ENCODE assay signal across 23 cellular contexts in genomic region chr22:43814264-43814663, GRCh38. TPM values are rescaled to one million over a fixed set of nuclear protein-coding genes. Genes with fewer than 3 reads are reported as not detected.
DNase-seq lines count a peak whose midpoint lies in the region; ATAC-seq and TF ChIP-seq lines count a peak whose summit lies in the region.
"Had no signal": no experiment of that assay in that cellular context is flagged by ENCODE, and none has a peak within 500 bp of the region (broad histone marks: within the 10 kb centered on the region; RNA-seq: fewer than 3 reads in every experiment).

No MANE protein-coding gene starts in this region.

- intact Hi-C loops in activated CD4-positive, alpha-beta T cell treated with anti-CD3 and anti-CD28 coated beads for 36 hours (cut with DNase I, micrococcal nuclease) = loop anchor here in 1 of 2 experiments (5.0 to 10.0 kb wide), 2 partner anchors 627 to 811 kb away; partner anchors contain the start of gene TTLL12

- POLR2A ChIA-PET in activated CD4-positive, alpha-beta T cell treated with anti-CD3 and anti-CD28 coated beads for 36 hours (lab: Charles Lee) = no interaction called here

- H3K27ac Mint-ChIP-seq in activated CD4-positive, alpha-beta T cell treated with anti-CD3 and anti-CD28 coated beads for 36 hours = no peak overlapping the region
- H3K27ac Mint-ChIP-seq in T-helper 17 cell (no peak overlapping the region), immature natural killer cell (peak overlapping the region in 3 of 6 donors; percentile 4 to 39 (median 19)), progenitor cell of endocrine pancreas (no peak overlapping the region)
- H3K27ac Mint-ChIP-seq: activated CD4-positive, alpha-beta T cell treated with anti-CD3 and anti-CD28 coated beads, Interleukin-2, amount 10 ng/mL, durations not matched to agents 7 days and 5 days had no signal

- no peaks in the 10 kb centered on the region for H3K9me3 ChIP-seq in T-helper 17 cell (ENCODE audit: control insufficient read depth, low read length, poor library complexity, severe bottlenecking)
- H3K9me3 ChIP-seq: gastrocnemius medialis, left lung, prostate gland, sigmoid colon had no signal

- no peak for DNase-seq in activated CD4-positive, alpha-beta T cell treated with anti-CD3 and anti-CD28 coated beads for 36 hours
- no peak for DNase-seq in activated CD4-positive, alpha-beta T cell treated with anti-CD3 and anti-CD28 coated beads for 1 hour
- DNase-seq in T-helper 17 cell (no peak), immature natural killer cell (no peak), progenitor cell of endocrine pancreas (ENCODE audit: low spot score, unreplicated experiment) (no peak), DMS53 treated with DMSO at 0.1 percent for 48 hours (lab: John Stamatoyannopoulos, UW; ENCODE audit: unreplicated experiment) (no peak)
- DNase-seq: activated CD4-positive, alpha-beta T cell treated with anti-CD3 and anti-CD28 coated beads, Interleukin-2, amount 10 ng/mL, durations not matched to agents 7 days and 5 days; activated CD8-positive, alpha-beta memory T cell treated with anti-CD3 and anti-CD28 coated beads, Interleukin-2, amount 50 U/mL, for 4 hours; activated effector memory CD4-positive, alpha-beta T cell treated with anti-CD3 and anti-CD28 coated beads, Interleukin-2, amount 50 U/mL, for 16 hours; AML-193; amygdala; DMS79 treated with DMSO at 0.1 percent for 48 hours; gastrocnemius medialis; left lung; NCI-H1436 treated with DMSO at 0.1 percent for 48 hours; NCI-H510A; NK-92 treated with Interleukin-12 subunit alpha and Interleukin-12 subunit beta, amount 100 ng/mL, for 24 hours; SIG-M5; sigmoid colon; trophoblast cell had no signal

- peak overlapping the region; percentile 10 for H3K4me3 Mint-ChIP-seq in activated CD4-positive, alpha-beta T cell treated with anti-CD3 and anti-CD28 coated beads for 36 hours
- H3K4me3 Mint-ChIP-seq in T-helper 17 cell = peak overlapping the region; percentile 28
- peak overlapping the region in 4 of 5 donors; percentile 18 to 58 (median 24) for H3K4me3 Mint-ChIP-seq in immature natural killer cell
- peak overlapping the region; percentile 22 for H3K4me3 Mint-ChIP-seq in progenitor cell of endocrine pancreas (ENCODE audit: low read depth)
- H3K4me3 Mint-ChIP-seq: activated CD4-positive, alpha-beta T cell treated with anti-CD3 and anti-CD28 coated beads, Interleukin-2, amount 10 ng/mL, durations not matched to agents 7 days and 5 days had no signal

- CTCF ChIA-PET in activated CD4-positive, alpha-beta T cell treated with anti-CD3 and anti-CD28 coated beads for 36 hours (lab: Charles Lee) = no interaction called here

- no peak for TF ChIP-seq CTCF in progenitor cell of endocrine pancreas (IDR thresholded peaks at IDR 0.05; ENCODE audit: unreplicated experiment)

- H3K27me3 Mint-ChIP-seq in activated CD4-positive, alpha-beta T cell treated with anti-CD3 and anti-CD28 coated beads for 36 hours = no peaks in the 10 kb centered on the region
- peaks cover 1% of the 10 kb centered on the region for H3K27me3 Mint-ChIP-seq in T-helper 17 cell
- peaks cover 5 to 14% (median 7%) of the 10 kb centered on the region in 3 donors for H3K27me3 Mint-ChIP-seq in immature natural killer cell (ENCODE audit: low read depth in 3 of 3)
- H3K27me3 Mint-ChIP-seq in progenitor cell of endocrine pancreas = no peaks in the 10 kb centered on the region
- H3K27me3 Mint-ChIP-seq: activated CD4-positive, alpha-beta T cell treated with anti-CD3 and anti-CD28 coated beads, Interleukin-2, amount 10 ng/mL, durations not matched to agents 7 days and 5 days had no signal

- no peak for ATAC-seq in activated CD4-positive, alpha-beta T cell treated with anti-CD3 and anti-CD28 coated beads for 36 hours
- ATAC-seq in T-helper 17 cell (no peak), HG03432 (IDR thresholded peaks at IDR 0.05; ENCODE audit: unreplicated experiment) (no peak), GM18498 (IDR thresholded peaks at IDR 0.05; ENCODE audit: unreplicated experiment) (no peak)
- ATAC-seq: gastrocnemius medialis, left lung had no signal

- H3K36me3 Mint-ChIP-seq in activated CD4-positive, alpha-beta T cell treated with anti-CD3 and anti-CD28 coated beads for 36 hours (ENCODE audit: low read depth) = peaks cover 11% of the 10 kb centered on the region
- H3K36me3 Mint-ChIP-seq in T-helper 17 cell (ENCODE audit: low read depth) (no peaks in the 10 kb centered on the region), immature natural killer cell (no peaks in the 10 kb centered on the region), progenitor cell of endocrine pancreas (ENCODE audit: insufficient read depth) (no peaks in the 10 kb centered on the region)

- H3K9me3 Mint-ChIP-seq in activated CD4-positive, alpha-beta T cell treated with anti-CD3 and anti-CD28 coated beads for 36 hours (ENCODE audit: low read depth) = no peaks in the 10 kb centered on the region
- H3K9me3 Mint-ChIP-seq in immature natural killer cell (no peaks in the 10 kb centered on the region), progenitor cell of endocrine pancreas (ENCODE audit: low read depth) (no peaks in the 10 kb centered on the region)
- H3K9me3 Mint-ChIP-seq: activated CD4-positive, alpha-beta T cell treated with anti-CD3 and anti-CD28 coated beads, Interleukin-2, amount 10 ng/mL, durations not matched to agents 7 days and 5 days had no signal

- peaks cover 23% of the 10 kb centered on the region for H3K4me1 Mint-ChIP-seq in activated CD4-positive, alpha-beta T cell treated with anti-CD3 and anti-CD28 coated beads for 36 hours
- H3K4me1 Mint-ChIP-seq in T-helper 17 cell (peaks cover 25% of the 10 kb centered on the region), immature natural killer cell (peaks cover 29 to 39% of the 10 kb centered on the region in 2 donors), progenitor cell of endocrine pancreas (ENCODE audit: low read depth) (peaks cover 10% of the 10 kb centered on the region)

RNA-seq across cellular contexts. Expression of gene EFCAB6, which starts 2.2 kb away (rescaled TPM):
- total RNA-seq in activated CD4-positive, alpha-beta T cell treated with anti-CD3 and anti-CD28 coated beads for 36 hours = under 1 TPM; 0.56 to 0.71 TPM
- total RNA-seq in T-helper 17 cell (under 1 TPM in 1 of 2 donors, not detected in 1; 0.16 TPM), progenitor cell of endocrine pancreas (7.0 and 8.6 TPM in 2 replicates)
- polyA plus RNA-seq in immature natural killer cell = under 1 TPM in 2 of 3 donors, not detected in 1; 0.04 to 0.18 TPM

RNA-seq across cellular contexts. Expression of gene SULT4A1, which starts 48.0 kb away (rescaled TPM):
- total RNA-seq in activated CD4-positive, alpha-beta T cell treated with anti-CD3 and anti-CD28 coated beads for 36 hours = under 1 TPM; 0.07 to 0.14 TPM
- total RNA-seq in T-helper 17 cell (not detected), progenitor cell of endocrine pancreas (6.6 and 7.0 TPM in 2 replicates)
- polyA plus RNA-seq in immature natural killer cell = not detected
- total RNA-seq: activated CD4-positive, alpha-beta T cell treated with anti-CD3 and anti-CD28 coated beads, Interleukin-2, amount 10 ng/mL, durations not matched to agents 7 days and 5 days; gastrocnemius medialis; left lung had no signal
